9 cellular contexts compared by ENCODE assay signal in genomic region chr16:24980077-24980793, GRCh38. TPM values are rescaled to one million over a fixed set of nuclear protein-coding genes. Genes with fewer than 3 reads are reported as not detected.
DNase-seq lines count a peak whose midpoint lies in the region; ATAC-seq and TF ChIP-seq lines count a peak whose summit lies in the region.
"Had no signal": no experiment of that assay in that cellular context is flagged by ENCODE, and none has a peak within 500 bp of the region (broad histone marks: within the 10 kb centered on the region; RNA-seq: fewer than 3 reads in every experiment).

No MANE protein-coding gene starts in this region.

- no peaks in the 10 kb centered on the region for H3K27me3 ChIP-seq in H9 (ENCODE audit: insufficient read depth, low read length)
- H3K27me3 ChIP-seq: pancreas had no signal

- no peak overlapping the region for H4K8ac ChIP-seq in H9 (replicated peaks; ENCODE audit: insufficient read length, low read depth, low read length)

- H3K36me3 Mint-ChIP-seq in H9 (ENCODE audit: insufficient read depth in 1 of 3, low read depth in 3 of 3), result peaks cover 5 to 21% (median 16%) of the 10 kb centered on the region in 3 experiments; a peak in 6 of 7 replicates
- peaks cover 2 to 9% of the 10 kb centered on the region in 2 donors for H3K36me3 Mint-ChIP-seq in activated T-cell treated with anti-CD3 and anti-CD28 coated beads, Interleukin-2, amount 50 U/mL, for 72 hours (ENCODE audit: insufficient read depth in 2 of 2)
- peaks cover 15% of the 10 kb centered on the region for H3K36me3 Mint-ChIP-seq in osteocyte (ENCODE audit: unreplicated experiment)
- peaks cover 1% of the 10 kb centered on the region for H3K36me3 Mint-ChIP-seq in T-helper 17 cell (ENCODE audit: low read depth)

- H2BK5ac ChIP-seq in H9 (ENCODE audit: insufficient read length, low read length), result no peak overlapping the region

- H3K9me3 Mint-ChIP-seq in H9 (no peaks in the 10 kb centered on the region; a peak in 1 of 5 replicates), osteocyte (ENCODE audit: unreplicated experiment) (no peaks in the 10 kb centered on the region)
- H3K9me3 Mint-ChIP-seq in activated T-cell treated with anti-CD3 and anti-CD28 coated beads, Interleukin-2, amount 50 U/mL, for 72 hours, result peaks cover 0 to 2% of the 10 kb centered on the region in 2 donors

- H4K20me1 ChIP-seq in H9 (ENCODE audit: control insufficient read depth, insufficient read depth, insufficient read length), result no peaks in the 10 kb centered on the region

- H3K18ac ChIP-seq in H9 (ENCODE audit: insufficient read length, low read depth, low read length), result no peak overlapping the region

- no peak overlapping the region for H3T11ph ChIP-seq in H9 (ENCODE audit: low read length)

- H3K4me3 Mint-ChIP-seq in H9 (no peak overlapping the region), osteocyte (ENCODE audit: unreplicated experiment) (no peak overlapping the region), T-helper 17 cell (no peak overlapping the region)
- peak overlapping the region; percentile 10 to 29 for H3K4me3 Mint-ChIP-seq in activated T-cell treated with anti-CD3 and anti-CD28 coated beads, Interleukin-2, amount 50 U/mL, for 72 hours

- no peak for TF ChIP-seq CTCF in GM13976 (IDR thresholded peaks at IDR 0.05; ENCODE audit: borderline replicate concordance, control extremely low read depth, extremely low read depth, insufficient read depth, missing control alignments)
- TF ChIP-seq CTCF in H9 (conservative IDR thresholded peaks at IDR 0.05), result no peak
- TF ChIP-seq CTCF in osteocyte (IDR thresholded peaks at IDR 0.05), result no peak
- TF ChIP-seq CTCF in omental fat pad (IDR thresholded peaks at IDR 0.05), result no peak

- no peak overlapping the region for H3K27ac ChIP-seq in H9 (ENCODE audit: insufficient read length, low read depth, low read length)

- H4K5ac ChIP-seq in H9 (ENCODE audit: insufficient read length, low read depth, low read length), result no peak overlapping the region

- H3K14ac ChIP-seq in H9 (ENCODE audit: insufficient read depth, low read length), result no peak overlapping the region; the same call in 1 of the 2 replicates

- peaks cover 7% of the 10 kb centered on the region for H3K4me1 ChIP-seq in H9 (ENCODE audit: insufficient read depth, low read length)
- H3K4me1 ChIP-seq: pancreas had no signal

- no peak overlapping the region for H3K4ac ChIP-seq in H9 (ENCODE audit: low read depth, low read length)

- H2AFZ ChIP-seq in H9 (ENCODE audit: low read length), result no peak overlapping the region

- no peak overlapping the region for H2BK15ac ChIP-seq in H9 (ENCODE audit: low read depth, low read length)

- no peak overlapping the region for H3K9ac ChIP-seq in H9 (ENCODE audit: extremely low read depth, insufficient read length, low read length)

- no peak overlapping the region for H3K56ac ChIP-seq in H9 (ENCODE audit: insufficient read length, low read depth, low read length)

- H3K27ac Mint-ChIP-seq in H9 (peak overlapping the region in 1 of 3 experiments; percentile 41; a peak in 2 of 7 replicates), osteocyte (ENCODE audit: unreplicated experiment) (peak overlapping the region; percentile 60), T-helper 17 cell (no peak overlapping the region)
- peak overlapping the region; percentile 76 for H3K27ac Mint-ChIP-seq in activated T-cell treated with anti-CD3 and anti-CD28 coated beads, Interleukin-2, amount 50 U/mL, for 72 hours

- ATAC-seq in activated T-cell treated with anti-CD3 and anti-CD28 coated beads, Interleukin-2, amount 50 U/mL, for 72 hours (replicated peaks in 1 of 2), result peak; percentile 86 to 90
- no peak for ATAC-seq in omental fat pad (ENCODE audit: low FRiP score)
- no peak for ATAC-seq in T-helper 17 cell

- no peak overlapping the region for H3K4me2 ChIP-seq in H9 (ENCODE audit: insufficient read depth, insufficient read length, low read length)

- H3K9me3 ChIP-seq in H9 (ENCODE audit: control insufficient read depth, low read depth, low read length), result no peaks in the 10 kb centered on the region
- no peaks in the 10 kb centered on the region for H3K9me3 ChIP-seq in T-helper 17 cell (ENCODE audit: control insufficient read depth, low read length, poor library complexity, severe bottlenecking)
- H3K9me3 ChIP-seq: pancreas had no signal

- in situ Hi-C loops in GM13976 (cut with MboI; ENCODE audit: low sequenced_read_pairs, unreplicated experiment), result no loop called here

- H3K79me2 ChIP-seq in H9 (ENCODE audit: insufficient read depth, low read length), result peaks cover 3% of the 10 kb centered on the region; the same call in 1 of the 2 replicates

- no peak overlapping the region for H4K91ac ChIP-seq in H9 (ENCODE audit: insufficient read length, low read depth, low read length)

- DNase-seq in GM13976 (ENCODE audit: low spot score), result peak; percentile 45
- peak; percentile 19 for DNase-seq in H9
- peak; percentile 31 to 36 for DNase-seq in activated T-cell treated with anti-CD3 and anti-CD28 coated beads, Interleukin-2, amount 50 U/mL, for 72 hours
- no peak for DNase-seq in osteocyte (ENCODE audit: extremely low spot score, unreplicated experiment)
- no peak for DNase-seq in NCI-H82 treated with DMSO at 0.1 percent for 48 hours (lab: John Stamatoyannopoulos, UW; ENCODE audit: unreplicated experiment)
- DNase-seq in omental fat pad (ENCODE audit: low spot score), result no peak
- DNase-seq in T-helper 17 cell, result no peak
- DNase-seq in iPS-NIHi11 (ENCODE audit: low spot score), result no peak
- DNase-seq: pancreas had no signal

- no peak overlapping the region for H2BK20ac ChIP-seq in H9 (ENCODE audit: low read depth, low read length, poor library complexity, severe bottlenecking)

- no peaks in the 10 kb centered on the region for H3K27me3 Mint-ChIP-seq in H9 (ENCODE audit: low read depth)
- H3K27me3 Mint-ChIP-seq in activated T-cell treated with anti-CD3 and anti-CD28 coated beads, Interleukin-2, amount 50 U/mL, for 72 hours (ENCODE audit: low read depth), result no peaks in the 10 kb centered on the region
- H3K27me3 Mint-ChIP-seq in osteocyte (ENCODE audit: unreplicated experiment), result no peaks in the 10 kb centered on the region
- no peaks in the 10 kb centered on the region for H3K27me3 Mint-ChIP-seq in T-helper 17 cell

- H3K4me1 Mint-ChIP-seq in H9, result peaks cover 22 to 25% of the 10 kb centered on the region in 2 experiments
- H3K4me1 Mint-ChIP-seq in activated T-cell treated with anti-CD3 and anti-CD28 coated beads, Interleukin-2, amount 50 U/mL, for 72 hours (ENCODE audit: low read depth), result peaks cover 44% of the 10 kb centered on the region
- peaks cover 76% of the 10 kb centered on the region for H3K4me1 Mint-ChIP-seq in osteocyte (ENCODE audit: unreplicated experiment)
- H3K4me1 Mint-ChIP-seq in T-helper 17 cell, result peaks cover 30% of the 10 kb centered on the region

- H2AK5ac ChIP-seq in H9 (ENCODE audit: insufficient read length, low read length), result no peak overlapping the region

- H3K23me2 ChIP-seq in H9 (ENCODE audit: insufficient read length, low read depth, low read length, poor library complexity, severe bottlenecking), result no peaks in the 10 kb centered on the region

- H3K23ac ChIP-seq in H9 (ENCODE audit: insufficient read length, low read depth, low read length), result no peak overlapping the region

- H2BK120ac ChIP-seq in H9 (ENCODE audit: low read depth, low read length, poor library complexity, severe bottlenecking), result no peak overlapping the region

- WGBS in H9 (ENCODE audit: extremely low coverage, insufficient read length, low lambda C conversion rate), result no CpG with 5 or more reads among the region's 8 CpGs

- no peak overlapping the region for H2BK12ac ChIP-seq in H9 (ENCODE audit: insufficient read length, low read depth, low read length)

- H3K79me1 ChIP-seq in H9 (ENCODE audit: insufficient read depth, low read depth, low read length, poor library complexity, severe bottlenecking), result peaks cover 2% of the 10 kb centered on the region

RNA-seq across cellular contexts. Expression of gene ARHGAP17, which starts 34.9 kb away (rescaled TPM):
- 83.4 and 89.7 TPM in 2 replicates for total RNA-seq in H9 (2021)
- 10 to 100 TPM; 66.8 to 70.9 TPM for total RNA-seq in activated T-cell treated with anti-CD3 and anti-CD28 coated beads, Interleukin-2, amount 50 U/mL, for 72 hours
- 93.4 and 97.3 TPM in 2 replicates for total RNA-seq in osteocyte
- 10 to 100 TPM; 42.6 to 86.8 (median 58.6) TPM for total RNA-seq in omental fat pad
- 10 to 100 TPM; 72.3 to 72.7 TPM for total RNA-seq in T-helper 17 cell

Comparison
In these comparisons a context has a peak if more than half of its experiments do, and no peak if none do; other contexts are left out.
1. DNase-seq: peak in GM13976 (single experiment), H9 (single experiment) and activated T-cell treated with anti-CD3 and anti-CD28 coated beads, Interleukin-2, amount 50 U/mL, for 72 hours (2 of 2); none in osteocyte (single experiment), NCI-H82 treated with DMSO at 0.1 percent for 48 hours (single experiment), omental fat pad (single experiment), T-helper 17 cell (0 of 3) and iPS-NIHi11 (single experiment).
2. H3K4me3 Mint-ChIP-seq: peak in activated T-cell treated with anti-CD3 and anti-CD28 coated beads, Interleukin-2, amount 50 U/mL, for 72 hours (2 of 2); none in H9 (0 of 2), osteocyte (single experiment) and T-helper 17 cell (single experiment).
3. ATAC-seq: peak in activated T-cell treated with anti-CD3 and anti-CD28 coated beads, Interleukin-2, amount 50 U/mL, for 72 hours (2 of 2); none in omental fat pad (single experiment) and T-helper 17 cell (single experiment).